ENCODE assay signal across 8 cellular contexts in genomic region chr20:62651285-62652021, GRCh38. TPM values are rescaled to one million over a fixed set of nuclear protein-coding genes. Genes with fewer than 3 reads are reported as not detected.
DNase-seq lines count a peak whose midpoint lies in the region; ATAC-seq, FAIRE-seq and TF ChIP-seq lines count a peak whose summit lies in the region.

No MANE protein-coding gene starts in this region.

- ATAC-seq in GM18502 (IDR thresholded peaks at IDR 0.05; ENCODE audit: poor library complexity, unreplicated experiment) (peak; percentile 71), HG02840 (IDR thresholded peaks at IDR 0.05; ENCODE audit: low FRiP score, unreplicated experiment) (peak; percentile 50)

- peaks cover 6% of the 10 kb centered on the region for H3K9me3 Mint-ChIP-seq in glutamatergic neuron (ENCODE audit: unreplicated experiment)

- peak; percentile 40 for DNase-seq in NK-92 (lab: John Stamatoyannopoulos, UW; ENCODE audit: unreplicated experiment)
- DNase-seq in activated T-cell treated with anti-CD3 and anti-CD28 coated beads, Interleukin-2, amount 50 U/mL, for 1 hour = peak; percentile 86
- DNase-seq in glutamatergic neuron = no peak
- DNase-seq in stimulated activated CD4-positive, alpha-beta T cell treated with anti-CD3 and anti-CD28 coated beads, Interleukin-15, amount 100 ng/mL, for 48 hours (ENCODE audit: low read depth in 2 of 2) = peak; percentile 55 to 64
- DNase-seq in AML-193 (lab: John Stamatoyannopoulos, UW) = no peak
- no peak for DNase-seq in D721Med (ENCODE audit: insufficient read length, low spot score)

- H3K4me3 Mint-ChIP-seq in glutamatergic neuron (ENCODE audit: unreplicated experiment) = peak overlapping the region; percentile 20

- H3K27ac Mint-ChIP-seq in glutamatergic neuron (ENCODE audit: unreplicated experiment) = no peak overlapping the region

- peaks cover 17% of the 10 kb centered on the region for H3K4me1 Mint-ChIP-seq in glutamatergic neuron (ENCODE audit: low read depth, unreplicated experiment)

- peaks cover 2% of the 10 kb centered on the region for H3K27me3 Mint-ChIP-seq in glutamatergic neuron (ENCODE audit: unreplicated experiment)

- TF ChIP-seq CTCF in glutamatergic neuron (IDR thresholded peaks at IDR 0.05; ENCODE audit: partially characterized antibody, unreplicated experiment) (no peak), D721Med (IDR thresholded peaks at IDR 0.05; ENCODE audit: insufficient read depth, missing control alignments) (no peak)

- H3K36me3 Mint-ChIP-seq in glutamatergic neuron (ENCODE audit: unreplicated experiment) = no peaks in the 10 kb centered on the region

- no peak for FAIRE-seq in D721Med (lab: Jason Lieb, UNC)

RNA-seq across cellular contexts. Expression of gene SLCO4A1, which starts 9.2 kb away (rescaled TPM):
- total RNA-seq in glutamatergic neuron (ENCODE audit: unreplicated experiment) = 26.5 TPM

RNA-seq across cellular contexts. Expression of gene NTSR1, which starts 57.2 kb away (rescaled TPM):
- total RNA-seq in glutamatergic neuron (ENCODE audit: unreplicated experiment) = 4.0 TPM

Comparison
In these comparisons a context has a peak if more than half of its experiments do, and no peak if none do; other contexts are left out.
1. DNase-seq: peak in NK-92 (single experiment), activated T-cell treated with anti-CD3 and anti-CD28 coated beads, Interleukin-2, amount 50 U/mL, for 1 hour (single experiment) and stimulated activated CD4-positive, alpha-beta T cell treated with anti-CD3 and anti-CD28 coated beads, Interleukin-15, amount 100 ng/mL, for 48 hours (2 of 2); none in glutamatergic neuron (single experiment), AML-193 (0 of 2) and D721Med (single experiment).